8 cellular contexts compared by ENCODE assay signal in the genomic region with DNA sequence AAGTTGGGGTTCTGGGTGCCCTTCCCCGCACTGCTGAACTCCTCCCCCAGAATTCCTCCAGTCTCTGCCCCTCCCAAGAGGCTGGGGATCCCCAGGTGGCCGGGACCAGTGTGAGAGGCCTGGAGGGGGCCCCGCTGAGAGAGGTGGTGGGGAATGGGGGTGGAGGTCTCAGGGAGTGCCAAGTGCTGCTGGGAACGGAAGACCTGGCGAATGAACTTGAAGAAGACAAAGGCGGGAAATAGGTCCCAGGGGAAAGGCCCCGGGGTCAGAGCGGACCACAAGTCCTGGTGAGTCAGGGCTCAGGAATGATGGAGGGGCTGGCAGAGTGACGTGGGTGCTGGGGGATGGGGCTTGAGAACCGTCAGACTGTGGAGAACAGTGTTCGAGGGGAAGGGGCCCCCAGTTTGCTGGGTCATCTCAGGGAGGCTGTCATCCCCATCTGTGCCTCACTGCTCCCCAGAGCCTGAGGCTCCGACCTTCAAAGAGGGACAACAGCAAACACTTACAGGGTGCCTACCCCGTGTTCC. TPM values are rescaled to one million over a fixed set of nuclear protein-coding genes. Genes with fewer than 3 reads are reported as not detected.
DNase-seq lines count a peak whose midpoint lies in the region; ATAC-seq and TF ChIP-seq lines count a peak whose summit lies in the region.

No MANE protein-coding gene starts in this region.

- H3K27ac ChIP-seq in osteoblast (ENCODE audit: low read depth, low read length) = peak overlapping the region; percentile 72

- H2AFZ ChIP-seq in osteoblast (ENCODE audit: low read length) = peak overlapping the region; percentile 70

- no peaks in the 10 kb centered on the region for H3K79me2 ChIP-seq in osteoblast (ENCODE audit: insufficient read depth, low read length)

- peak; percentile 21 for DNase-seq in DMS79 (lab: John Stamatoyannopoulos, UW)
- peak; percentile 43 for DNase-seq in NCI-H69 (lab: John Stamatoyannopoulos, UW)
- DNase-seq in fibroblast of peridontal ligament (ENCODE audit: extremely low read depth) = peak; percentile 96
- DNase-seq in osteoblast (ENCODE audit: insufficient read length, low spot score, missing footprints) = peak; percentile 99
- no peak for DNase-seq in CD1c-positive myeloid dendritic cell (ENCODE audit: extremely low spot score)
- DNase-seq in NCI-H526 (lab: John Stamatoyannopoulos, UW) = no peak
- DNase-seq in NCI-H1436 treated with DMSO at 0.1 percent for 48 hours (lab: John Stamatoyannopoulos, UW) = no peak

- H3K4me1 ChIP-seq in osteoblast (ENCODE audit: insufficient read depth, low read length) = peaks cover 12% of the 10 kb centered on the region

- H3K27me3 ChIP-seq in osteoblast (ENCODE audit: insufficient read depth, low read length) = peaks cover 24% of the 10 kb centered on the region

- H3K4me3 ChIP-seq in osteoblast (ENCODE audit: insufficient read depth, low read length) = peak overlapping the region; percentile 33

- H3K9me3 ChIP-seq in osteoblast (ENCODE audit: low read depth, low read length) = no peaks in the 10 kb centered on the region

- no peaks in the 10 kb centered on the region for H4K20me1 ChIP-seq in osteoblast (ENCODE audit: insufficient read depth, low read length)

- H3K4me2 ChIP-seq in osteoblast (ENCODE audit: insufficient read depth, low read length) = peak overlapping the region; percentile 73

- H3K36me3 ChIP-seq in osteoblast (ENCODE audit: insufficient read depth, low read length) = no peaks in the 10 kb centered on the region

- no peak for TF ChIP-seq CTCF in osteoblast (IDR thresholded peaks at IDR 0.05; ENCODE audit: extremely low read depth, low read depth, low read length)

- no peak for ATAC-seq in HG02642 (IDR thresholded peaks at IDR 0.05; ENCODE audit: poor library complexity, unreplicated experiment)

RNA-seq across cellular contexts. Expression of gene SEMA6B, which starts 15.8 kb away (rescaled TPM):
- total RNA-seq in osteoblast = 0.29 and 0.36 TPM in 2 replicates

RNA-seq across cellular contexts. Expression of gene LRG1, which starts 35.5 kb away (rescaled TPM):
- not detected in 2 replicates for total RNA-seq in osteoblast

RNA-seq across cellular contexts. Expression of gene PLIN5, which starts 40.3 kb away (rescaled TPM):
- 0.36 TPM in 1 of 2 replicates, not detected in the other for total RNA-seq in osteoblast

RNA-seq across cellular contexts. Expression of gene PLIN4, which starts 57.0 kb away (rescaled TPM):
- under 0.01 TPM in 2 replicates for total RNA-seq in osteoblast

Comparison
In these comparisons a context has a peak if more than half of its experiments do, and no peak if none do; other contexts are left out.
1. DNase-seq: peak in DMS79 (single experiment), NCI-H69 (single experiment), fibroblast of peridontal ligament (single experiment) and osteoblast (single experiment); none in CD1c-positive myeloid dendritic cell (single experiment), NCI-H526 (0 of 2) and NCI-H1436 treated with DMSO at 0.1 percent for 48 hours (single experiment).